ENCODE assay signal across 15 cellular contexts in the genomic region with DNA sequence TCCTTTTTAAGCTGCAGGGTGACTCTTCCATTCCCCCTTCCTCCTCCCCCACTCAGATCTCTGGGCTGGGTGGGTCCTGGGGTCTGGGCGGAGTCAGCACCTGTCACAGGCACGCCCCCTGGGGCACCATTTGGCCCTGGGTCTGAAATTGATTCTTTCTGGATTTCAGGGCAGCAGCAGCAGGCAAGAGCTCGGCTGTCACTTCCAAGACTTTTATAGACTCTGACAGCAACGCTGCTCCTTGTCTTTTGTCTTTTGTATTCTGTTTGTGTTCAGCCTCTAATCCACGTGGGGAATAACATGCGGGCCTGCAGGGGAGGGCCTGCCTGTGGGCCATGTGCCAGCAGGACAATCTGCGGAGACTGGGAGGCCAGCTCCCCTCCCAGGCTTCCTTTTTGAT. TPM values are rescaled to one million over a fixed set of nuclear protein-coding genes. Genes with fewer than 3 reads are reported as not detected.
DNase-seq lines count a peak whose midpoint lies in the region; ATAC-seq and TF ChIP-seq lines count a peak whose summit lies in the region.
"Had no signal": no experiment of that assay in that cellular context is flagged by ENCODE, and none has a peak within 500 bp of the region (broad histone marks: within the 10 kb centered on the region; RNA-seq: fewer than 3 reads in every experiment).

No MANE protein-coding gene starts in this region.

- H3K36me3 ChIP-seq in lower lobe of right lung (no peaks in the 10 kb centered on the region), upper lobe of right lung (no peaks in the 10 kb centered on the region)

- H3K4me1 ChIP-seq in lower lobe of right lung (no peaks in the 10 kb centered on the region), upper lobe of right lung (peaks cover 5% of the 10 kb centered on the region)

- no peak overlapping the region for H3K27ac ChIP-seq in lower lobe of right lung
- no peak overlapping the region for H3K27ac ChIP-seq in upper lobe of right lung

- peaks cover 6% of the 10 kb centered on the region for H3K27me3 ChIP-seq in lower lobe of right lung (ENCODE audit: low read depth)
- peaks cover 3% of the 10 kb centered on the region for H3K27me3 ChIP-seq in upper lobe of right lung

- no peak overlapping the region for H3K4me3 ChIP-seq in lower lobe of right lung
- no peak overlapping the region for H3K4me3 ChIP-seq in upper lobe of right lung

- peak overlapping the region; percentile 17 for H3K27ac Mint-ChIP-seq in progenitor cell of endocrine pancreas
- H3K27ac Mint-ChIP-seq: effector memory CD8-positive, alpha-beta T cell; memory B cell had no signal

- peaks cover 49% of the 10 kb centered on the region for H3K4me1 Mint-ChIP-seq in progenitor cell of endocrine pancreas (ENCODE audit: low read depth)

- H3K9me3 ChIP-seq in lower lobe of right lung (no peaks in the 10 kb centered on the region), upper lobe of right lung (no peaks in the 10 kb centered on the region)

- peak overlapping the region; percentile 9 for H3K4me3 Mint-ChIP-seq in progenitor cell of endocrine pancreas (ENCODE audit: low read depth)
- H3K4me3 Mint-ChIP-seq: effector memory CD8-positive, alpha-beta T cell had no signal

- peaks cover 6% of the 10 kb centered on the region for H3K9me3 Mint-ChIP-seq in progenitor cell of endocrine pancreas (ENCODE audit: low read depth)

- DNase-seq in NCI-H524 (lab: John Stamatoyannopoulos, UW) (peak; percentile 33 to 62), NCI-H524 treated with DMSO at 0.1 percent for 48 hours (lab: John Stamatoyannopoulos, UW) (no peak), NCI-H446 (lab: John Stamatoyannopoulos, UW) (peak; percentile 49 to 91), ecto neural progenitor cell (ENCODE audit: low spot score) (peak; percentile 85), progenitor cell of endocrine pancreas (ENCODE audit: low spot score, unreplicated experiment) (peak; percentile 26), lower lobe of right lung (no peak), upper lobe of right lung (no peak)
- DNase-seq: amniotic stem cell; DMS53; effector memory CD8-positive, alpha-beta T cell; PC-3; right cardiac atrium; T1000 had no signal

- H3K36me3 Mint-ChIP-seq in progenitor cell of endocrine pancreas (ENCODE audit: insufficient read depth), result peaks cover 4% of the 10 kb centered on the region

- ATAC-seq in lower lobe of right lung, result no peak
- no peak for ATAC-seq in upper lobe of right lung
- no peak for ATAC-seq in HG03175 (IDR thresholded peaks at IDR 0.05; ENCODE audit: unreplicated experiment)
- ATAC-seq: effector memory CD8-positive, alpha-beta T cell; PC-3 had no signal

- intact Hi-C loops in lower lobe of right lung (cut with DNase I), result no loop called here
- intact Hi-C loops in upper lobe of right lung (cut with DNase I), result no loop called here

- H3K27me3 Mint-ChIP-seq in progenitor cell of endocrine pancreas, result no peaks in the 10 kb centered on the region

- TF ChIP-seq CTCF in progenitor cell of endocrine pancreas (IDR thresholded peaks at IDR 0.05; ENCODE audit: unreplicated experiment), result no peak
- TF ChIP-seq CTCF in lower lobe of right lung (IDR thresholded peaks at IDR 0.05), result no peak
- TF ChIP-seq CTCF in upper lobe of right lung (IDR thresholded peaks at IDR 0.05), result no peak

RNA-seq across cellular contexts. Expression of a gene that starts 3.9 kb away (rescaled TPM):
- total RNA-seq in progenitor cell of endocrine pancreas, result not detected in 2 replicates
- not detected for total RNA-seq in lower lobe of right lung
- not detected for total RNA-seq in upper lobe of right lung
- total RNA-seq: PC-3, right cardiac atrium had no signal

Comparison
In these comparisons a context has a peak if more than half of its experiments do, and no peak if none do; other contexts are left out.
1. DNase-seq: peak in NCI-H524 (2 of 2), NCI-H446 (2 of 2), ecto neural progenitor cell (single experiment) and progenitor cell of endocrine pancreas (single experiment); none in NCI-H524 treated with DMSO at 0.1 percent for 48 hours (single experiment), lower lobe of right lung (single experiment) and upper lobe of right lung (single experiment).